ENCODE assay signal across 1 cellular context in genomic region chr2:97113050-97113881, GRCh38.
TF ChIP-seq lines count a peak whose summit lies in the region.
"Not testable (repeated sequence)": the region's sequence is repeated elsewhere in the genome, so short reads cannot be mapped to it uniquely, and the experiment has no call there.

TSS of gene ANKRD36 (plus strand) at chr2:97113153. CDS start at chr2:97113740, 587 bp downstream.

TF ChIP-seq in K562, 482 proteins besides CTCF, POLR2A, EP300 and RAD21 (continued from another document):
- TF ChIP-seq MGA (IDR thresholded peaks at IDR 0.05) (peak; percentile 85), SMARCE1 (IDR thresholded peaks at IDR 0.05) (peak; percentile 25; the same call in 1 of the 2 replicates), LCOR (CRISPR knock-in tag; IDR thresholded peaks at IDR 0.05) (peak; percentile 24; the same call in 1 of the 2 replicates), CTBP1 (IDR thresholded peaks at IDR 0.05; ENCODE audit: borderline replicate concordance) (peak; percentile 97), NFIC (IDR thresholded peaks at IDR 0.05) (peak; percentile 69), FOXM1 (CRISPR knock-in tag; IDR thresholded peaks at IDR 0.05; ENCODE audit: low read depth) (0 out of 2 replicates have a peak, but pooled peaks have one; percentile 61), ATF7 (IDR thresholded peaks at IDR 0.05) (peak; percentile 53), NONO (IDR thresholded peaks at IDR 0.05; ENCODE audit: low read depth in 2 of 2, low read length in 1 of 2) (peak; percentile 66 to 69; a peak in 2 of 4 replicates), NR3C1 (CRISPR knock-in tag; IDR thresholded peaks at IDR 0.05) (peak; percentile 66; the same call in 1 of the 2 replicates), TSHZ1 (CRISPR knock-in tag; IDR thresholded peaks at IDR 0.05) (0 out of 2 replicates have a peak, but pooled peaks have one; percentile 39), MYBL2 (IDR thresholded peaks at IDR 0.05; ENCODE audit: low read depth) (peak; percentile 63; the same call in 1 of the 2 replicates), TOE1 (IDR thresholded peaks at IDR 0.05; ENCODE audit: borderline replicate concordance) (0 out of 2 replicates have a peak, but pooled peaks have one; percentile 67), SMAD4 (CRISPR knock-in tag; conservative IDR thresholded peaks at IDR 0.05) (peak; percentile 79), MLX (CRISPR knock-in tag; conservative IDR thresholded peaks at IDR 0.05) (0 out of 4 replicates have a peak, but pooled peaks of 1 of the 2 experiments have one; percentile 59), KLF6 (CRISPR knock-in tag; IDR thresholded peaks at IDR 0.05; ENCODE audit: borderline replicate concordance) (0 out of 2 replicates have a peak, but pooled peaks have one; percentile 43), ZNF75A (CRISPR knock-in tag; IDR thresholded peaks at IDR 0.05) (0 out of 2 replicates have a peak, but pooled peaks have one; percentile 35)
- TF ChIP-seq FOXM1 (IDR thresholded peaks at IDR 0.05; ENCODE audit: low read depth); MYBL2 (CRISPR knock-in tag; IDR thresholded peaks at IDR 0.05; ENCODE audit: borderline replicate concordance); TOE1 (CRISPR knock-in tag; IDR thresholded peaks at IDR 0.05; ENCODE audit: borderline replicate concordance, low read depth): not testable (repeated sequence)
